Comparison of ENCODE assay signal across 17 cellular contexts in the genomic region with DNA sequence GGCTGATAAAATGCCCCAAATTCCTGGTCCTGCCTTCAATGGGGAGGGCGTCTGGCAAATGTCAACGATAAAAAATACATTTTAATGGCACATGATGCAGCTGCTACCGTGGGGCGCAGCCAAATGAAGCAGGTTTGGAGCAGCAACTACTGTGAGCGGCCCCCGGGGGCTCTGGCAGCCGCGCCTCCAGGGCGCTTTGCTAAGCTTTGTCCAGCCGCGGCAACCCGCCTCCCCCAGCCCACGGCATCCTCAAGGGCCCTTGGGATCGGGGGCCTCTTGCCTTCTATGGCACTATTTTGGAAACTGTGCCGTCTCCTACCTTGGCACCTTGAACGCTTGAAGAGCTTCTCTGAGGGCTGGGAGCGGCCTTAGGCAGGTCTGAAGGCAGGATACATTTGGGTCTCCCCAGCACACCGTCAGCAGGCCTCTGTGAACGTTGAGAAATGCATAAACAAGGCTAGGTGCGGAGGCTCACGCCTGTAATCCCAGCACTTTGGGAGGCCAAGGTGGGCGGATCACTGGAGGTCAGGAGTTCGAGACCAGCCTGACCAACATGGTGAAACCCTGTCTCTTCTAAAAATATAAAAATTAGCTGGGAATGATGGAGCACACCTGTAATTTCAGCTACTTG. TPM values are rescaled to one million over a fixed set of nuclear protein-coding genes. Genes with fewer than 3 reads are reported as not detected.
"Had no signal": no experiment of that assay in that cellular context is flagged by ENCODE, and none has a peak within 500 bp of the region (broad histone marks: within the 10 kb centered on the region; RNA-seq: fewer than 3 reads in every experiment).

No MANE protein-coding gene starts in this region.

- H2AFZ ChIP-seq: parathyroid adenoma had no signal

- H3K27ac Mint-ChIP-seq: activated naive CD4-positive, alpha-beta T cell treated with anti-CD3 and anti-CD28 coated beads, Interleukin-2, amount 50 U/mL, for 24 hours; T-cell; type B pancreatic cell had no signal

- H3K36me3 ChIP-seq: adrenal gland, esophagus muscularis mucosa had no signal

- H3K9ac ChIP-seq: parathyroid adenoma had no signal

- H3K27ac ChIP-seq: adrenal gland, esophagus muscularis mucosa, parathyroid adenoma, VCaP had no signal

- DNase-seq: activated CD4-positive, alpha-beta T cell treated with anti-CD3 and anti-CD28 coated beads for 1 hour; activated CD4-positive, alpha-beta T cell treated with anti-CD3 and anti-CD28 coated beads, Interleukin-2, amount 50 U/mL, for 4 hours; left colon; retina; stimulated activated CD4-positive, alpha-beta T cell treated with anti-CD3 and anti-CD28 coated beads, Interleukin-4, amount 100 ng/mL, for 4 hours; stimulated activated CD8-positive, alpha-beta memory T cell treated with anti-CD3 and anti-CD28 coated beads, Interleukin-4, amount 100 ng/mL, for 48 hours; stimulated activated naive CD8-positive, alpha-beta T cell treated with anti-CD3 and anti-CD28 coated beads, Interleukin-15, Interleukin-2, amounts not matched to agents 100 U/mL and 50 U/mL, for 24 hours; T-cell had no signal

- H3K9me3 ChIP-seq: adrenal gland, esophagus muscularis mucosa had no signal

- H3K4me3 ChIP-seq: adrenal gland, esophagus muscularis mucosa had no signal

- H3K9me3 Mint-ChIP-seq: activated naive CD4-positive, alpha-beta T cell treated with anti-CD3 and anti-CD28 coated beads, Interleukin-2, amount 50 U/mL, for 24 hours; naive thymus-derived CD8-positive, alpha-beta T cell; T-cell; type B pancreatic cell had no signal

- H3K36me3 Mint-ChIP-seq: activated naive CD4-positive, alpha-beta T cell treated with anti-CD3 and anti-CD28 coated beads, Interleukin-2, amount 50 U/mL, for 24 hours; naive thymus-derived CD8-positive, alpha-beta T cell; T-cell had no signal

- H3K79me2 ChIP-seq: parathyroid adenoma had no signal

- H3K4me3 Mint-ChIP-seq: activated naive CD4-positive, alpha-beta T cell treated with anti-CD3 and anti-CD28 coated beads, Interleukin-2, amount 50 U/mL, for 24 hours; naive thymus-derived CD8-positive, alpha-beta T cell; T-cell; type B pancreatic cell had no signal

- H3K4me1 ChIP-seq: adrenal gland, esophagus muscularis mucosa, parathyroid adenoma had no signal

- H3K4me1 Mint-ChIP-seq: activated naive CD4-positive, alpha-beta T cell treated with anti-CD3 and anti-CD28 coated beads, Interleukin-2, amount 50 U/mL, for 24 hours; naive thymus-derived CD8-positive, alpha-beta T cell; T-cell had no signal

- ATAC-seq: left colon; naive thymus-derived CD8-positive, alpha-beta T cell; stimulated activated naive CD8-positive, alpha-beta T cell treated with anti-CD3 and anti-CD28 coated beads, Interleukin-15, Interleukin-2, amounts not matched to agents 100 U/mL and 50 U/mL, for 24 hours; T-cell had no signal

- FAIRE-seq: colon, frontal cortex had no signal

RNA-seq across cellular contexts. Expression of a gene that starts 25.1 kb away (rescaled TPM):
- total RNA-seq: esophagus muscularis mucosa; frontal cortex; left colon; naive thymus-derived CD8-positive, alpha-beta T cell; T-cell had no signal
- polyA plus RNA-seq: naive thymus-derived CD8-positive, alpha-beta T cell had no signal
